In genomic region chr12:30546121-30546520, GRCh38 we compare ENCODE assay signal across 31 cellular contexts.
A peak's percentile ranks its signal among the peaks of the same experiment; 100 is the strongest.
DNase-seq lines count a peak whose midpoint lies in the region; ATAC-seq, FAIRE-seq and TF ChIP-seq lines count a peak whose summit lies in the region.
"Had no signal": no experiment of that assay in that cellular context is flagged by ENCODE, and none has a peak within 500 bp of the region (broad histone marks: within the 10 kb centered on the region; RNA-seq: fewer than 3 reads in every experiment).

No MANE protein-coding gene starts in this region.

- H3K27ac ChIP-seq in HEK293 (ENCODE audit: extremely low read depth, low read depth, low read length) (no peak overlapping the region), VCaP (peak overlapping the region; percentile 69; the same call in 1 of the 2 replicates), keratinocyte (ENCODE audit: control insufficient read depth, insufficient read depth, low read length) (no peak overlapping the region)
- H3K27ac ChIP-seq: A549, epithelial cell of prostate, left lung, neural progenitor cell, Peyer's patch, right atrium auricular region, thoracic aorta, vagina had no signal

- dilution Hi-C loops in keratinocyte (cut with MboI; ENCODE audit: extremely low pct_ligation_motif_present, low sequenced_read_pairs): no loop called here

- CTCF ChIA-PET in HEK293 (lab: Yijun Ruan, JAX): no interaction called here

- POLR2A ChIA-PET in HEK293 (lab: Yijun Ruan, JAX): no interaction called here

- no peaks in the 10 kb centered on the region for H3K9me1 ChIP-seq in keratinocyte (ENCODE audit: control insufficient read depth, extremely low read depth, insufficient read depth, low read length)

- H3K4me1 ChIP-seq in HEK293 (ENCODE audit: control insufficient read depth, insufficient read depth, low read length): 0 out of 2 replicates have a peak, but pooled peaks cover 2% of the 10 kb centered on the region
- peaks cover 3% of the 10 kb centered on the region for H3K4me1 ChIP-seq in keratinocyte (ENCODE audit: control insufficient read depth, extremely low read depth, insufficient read depth, low read length)
- H3K4me1 ChIP-seq: A549, left lung, neural progenitor cell, Peyer's patch, right atrium auricular region, vagina had no signal

- FAIRE-seq in keratinocyte (lab: Jason Lieb, UNC): no peak
- FAIRE-seq: A549 had no signal

- no peak overlapping the region for H3K9ac ChIP-seq in keratinocyte (ENCODE audit: control insufficient read depth, extremely low read depth, insufficient read depth, low read length)
- H3K9ac ChIP-seq: neural progenitor cell had no signal

- DNase-seq in COLO668 (lab: John Stamatoyannopoulos, UW; ENCODE audit: unreplicated experiment) (peak; percentile 18), keratinocyte (ENCODE audit: low read depth, low spot score) (peak; percentile 9), DMS153 (lab: John Stamatoyannopoulos, UW) (no peak), NCI-H2227 treated with DMSO at 0.1 percent for 48 hours (lab: John Stamatoyannopoulos, UW) (no peak)
- DNase-seq: activated CD4-positive, alpha-beta T cell treated with anti-CD3 and anti-CD28 coated beads for 36 hours; activated CD8-positive, alpha-beta T cell treated with anti-CD3 and anti-CD28 coated beads, Interleukin-2, amount 10 ng/mL, durations not matched to agents 7 days and 5 days; amygdala; CD4-positive, alpha-beta T cell; DMS 273 treated with DMSO at 0.1 percent for 48 hours; HFFc6; hypothalamus; left lung; mesendoderm; NCI-H1092 treated with DMSO at 0.1 percent for 48 hours; NCI-H2029; NCI-H526; Peyer's patch; SHP77 treated with DMSO at 0.1 percent for 48 hours; stimulated activated naive CD8-positive, alpha-beta T cell treated with anti-CD3 and anti-CD28 coated beads, Interleukin-15, Interleukin-2, amounts not matched to agents 100 U/mL and 50 U/mL, for 24 hours had no signal

- ATAC-seq in GM19351 (IDR thresholded peaks at IDR 0.05; ENCODE audit: unreplicated experiment) (no peak), SK-N-SH treated with all-trans-retinoic acid at 6 μM for 48 hours (no peak)
- ATAC-seq: A549; activated CD4-positive, alpha-beta T cell treated with anti-CD3 and anti-CD28 coated beads for 36 hours; activated CD8-positive, alpha-beta T cell treated with anti-CD3 and anti-CD28 coated beads, Interleukin-2, amount 10 ng/mL, durations not matched to agents 7 days and 5 days; activated naive CD4-positive, alpha-beta T cell treated with anti-CD3 and anti-CD28 coated beads, Interleukin-2, amount 50 U/mL, for 72 hours; left lung; stimulated activated naive CD8-positive, alpha-beta T cell treated with anti-CD3 and anti-CD28 coated beads, Interleukin-15, Interleukin-2, amounts not matched to agents 100 U/mL and 50 U/mL, for 24 hours had no signal

- TF ChIP-seq CTCF in HEK293 (tag by site-specific recombination; IDR thresholded peaks at IDR 0.05) (no peak), VCaP (conservative IDR thresholded peaks at IDR 0.05) (no peak), keratinocyte (optimal IDR thresholded peaks at IDR 0.05 in 1 of 3, IDR thresholded peaks at IDR 0.05 in 1 of 3, conservative IDR thresholded peaks at IDR 0.05 in 1 of 3; ENCODE audit: extremely low read depth in 1 of 3, insufficient read depth in 2 of 3, low read length in 3 of 3) (no peak)

- H2AFZ ChIP-seq in keratinocyte (ENCODE audit: control insufficient read depth, low read length): peak overlapping the region; percentile 65
- H2AFZ ChIP-seq: neural progenitor cell had no signal

- H4K20me1 ChIP-seq in keratinocyte (ENCODE audit: control insufficient read depth, extremely low read depth, insufficient read depth, low read length): no peaks in the 10 kb centered on the region

- no peak overlapping the region for H3K4me2 ChIP-seq in keratinocyte (ENCODE audit: control insufficient read depth, extremely low read depth, insufficient read depth, low read depth, low read length)
- H3K4me2 ChIP-seq: A549, neural progenitor cell, smooth muscle cell had no signal

- no peaks in the 10 kb centered on the region for H3K79me2 ChIP-seq in keratinocyte (ENCODE audit: control insufficient read depth, insufficient read depth, low read length)

- H3K9me3 ChIP-seq in HEK293 (ENCODE audit: control insufficient read depth, insufficient read depth, low read depth, low read length) (no peaks in the 10 kb centered on the region), keratinocyte (ENCODE audit: control insufficient read depth, low read depth, low read length) (no peaks in the 10 kb centered on the region)
- H3K9me3 ChIP-seq: A549, Peyer's patch, thoracic aorta, vagina had no signal

- no peaks in the 10 kb centered on the region for H3K27me3 ChIP-seq in keratinocyte (ENCODE audit: control insufficient read depth, extremely low read depth, insufficient read depth, low read length)
- H3K27me3 ChIP-seq: left lung, neural progenitor cell, Peyer's patch, right atrium auricular region, vagina had no signal

- no peak overlapping the region for H3K4me3 ChIP-seq in HEK293 (ENCODE audit: low read depth, low read length)
- no peak overlapping the region for H3K4me3 ChIP-seq in keratinocyte (ENCODE audit: control insufficient read depth in 2 of 3, extremely low read depth in 1 of 3, insufficient read depth in 2 of 3, low read depth in 1 of 3, low read length in 3 of 3)
- H3K4me3 ChIP-seq: A549, left lung, neural progenitor cell, Peyer's patch, right atrium auricular region, smooth muscle cell, thoracic aorta, vagina had no signal

- H3K36me3 ChIP-seq in HEK293 (ENCODE audit: control insufficient read depth in 2 of 2, insufficient read depth in 1 of 2, low read length in 2 of 2) (no peaks in the 10 kb centered on the region), keratinocyte (ENCODE audit: control insufficient read depth in 2 of 2, extremely low read depth in 1 of 2, insufficient read depth in 2 of 2, low read length in 2 of 2) (no peaks in the 10 kb centered on the region)
- H3K36me3 ChIP-seq: left lung, neural progenitor cell, Peyer's patch, right atrium auricular region, thoracic aorta, vagina had no signal

TF ChIP-seq in HEK293, 187 proteins besides CTCF, POLR2A, EP300 and RAD21 (continues in another document):
- TF ChIP-seq KLF1 (tag by site-specific recombination; IDR thresholded peaks at IDR 0.05) (no peak), SP2 (tag by site-specific recombination; IDR thresholded peaks at IDR 0.05) (no peak), MYNN (tag by site-specific recombination; IDR thresholded peaks at IDR 0.05; ENCODE audit: borderline replicate concordance) (no peak), ZNF157 (tag by site-specific recombination; IDR thresholded peaks at IDR 0.05) (no peak), ZNF513 (tag by site-specific recombination; IDR thresholded peaks at IDR 0.05) (no peak), ZNF596 (tag by site-specific recombination; IDR thresholded peaks at IDR 0.05) (no peak), SCRT2 (tag by site-specific recombination; IDR thresholded peaks at IDR 0.05) (peak; percentile 41; the same call in 1 of the 2 replicates), EGR2 (tag by site-specific recombination; IDR thresholded peaks at IDR 0.05; ENCODE audit: low read depth) (peak; percentile 84)

TF ChIP-seq in SK-N-SH treated with all-trans-retinoic acid at 6 μM for 48 hours, 23 proteins besides CTCF, POLR2A, EP300 and RAD21 (continues in another document):
- TF ChIP-seq ESRRG (CRISPR knock-in tag; IDR thresholded peaks at IDR 0.05): no peak
- TF ChIP-seq RARB (CRISPR knock-in tag; IDR thresholded peaks at IDR 0.05): no peak
- TF ChIP-seq CREB5 (CRISPR knock-in tag; IDR thresholded peaks at IDR 0.05; ENCODE audit: low read depth): no peak
- TF ChIP-seq TSHZ2 (CRISPR knock-in tag; IDR thresholded peaks at IDR 0.05): no peak
- no peak for TF ChIP-seq BACH2 (CRISPR knock-in tag; IDR thresholded peaks at IDR 0.05; ENCODE audit: borderline replicate concordance)

Comparison
In these comparisons a context has a peak if more than half of its experiments do, and no peak if none do; other contexts are left out.
1. DNase-seq: peak in COLO668 (single experiment) and keratinocyte (single experiment); none in DMS153 (single experiment) and NCI-H2227 treated with DMSO at 0.1 percent for 48 hours (single experiment).